In genomic region chr13:105663182-105663581, GRCh38 we compare ENCODE assay signal across 29 cellular contexts.
"Had no signal": no experiment of that assay in that cellular context is flagged by ENCODE, and none has a peak within 500 bp of the region (broad histone marks: within the 10 kb centered on the region; RNA-seq: fewer than 3 reads in every experiment).

No MANE protein-coding gene starts in this region.

- H3K9me3 ChIP-seq: colonic mucosa, esophagus muscularis mucosa, esophagus squamous epithelium, gastrocnemius medialis, gastroesophageal sphincter, heart right ventricle had no signal

- H3K9me3 Mint-ChIP-seq: endodermal cell had no signal

- H3K4me1 ChIP-seq: colonic mucosa, esophagus muscularis mucosa, gastrocnemius medialis, gastroesophageal sphincter, heart left ventricle, heart right ventricle had no signal

- H3K4me3 ChIP-seq: colonic mucosa, coronary artery, dorsolateral prefrontal cortex, esophagus muscularis mucosa, esophagus squamous epithelium, gastrocnemius medialis, gastroesophageal sphincter, heart left ventricle, heart right ventricle had no signal

- H3K27me3 Mint-ChIP-seq: dendritic cell treated with granulocyte-macrophage colony-stimulating factor and Interleukin-4, amounts not matched to agents 40 ng/mL and 50 ng/mL, for 4 days; effector memory CD8-positive, alpha-beta T cell had no signal

- H3K36me3 ChIP-seq: colonic mucosa, esophagus muscularis mucosa, esophagus squamous epithelium, gastrocnemius medialis, gastroesophageal sphincter, heart left ventricle, heart right ventricle had no signal

- H3K27ac ChIP-seq: colonic mucosa, coronary artery, dorsolateral prefrontal cortex, epithelial cell of prostate, esophagus muscularis mucosa, esophagus squamous epithelium, foreskin keratinocyte, gastrocnemius medialis, gastroesophageal sphincter, heart left ventricle, heart right ventricle had no signal

- DNase-seq: colonic mucosa; cortex of kidney; dermis blood vessel endothelial cell; dorsolateral prefrontal cortex; effector CD4-positive, alpha-beta T cell; effector CD8-positive, alpha-beta T cell; effector memory CD4-positive, alpha-beta T cell; effector memory CD8-positive, alpha-beta T cell; endodermal cell; erythroblast; esophagus squamous epithelium; foreskin fibroblast; foreskin keratinocyte; foreskin melanocyte; gastrocnemius medialis; glutamatergic neuron; head of caudate nucleus; heart left ventricle; heart right ventricle had no signal

- H3K4me1 Mint-ChIP-seq: endodermal cell had no signal

- FAIRE-seq: colon, endometrium, endothelial cell of umbilical vein, frontal cortex had no signal

- ATAC-seq: effector memory CD8-positive, alpha-beta T cell; esophagus mucosa; foreskin keratinocyte; gastrocnemius medialis; gastroesophageal sphincter; heart left ventricle; heart right ventricle had no signal

- H3K27ac Mint-ChIP-seq: dendritic cell treated with granulocyte-macrophage colony-stimulating factor and Interleukin-4, amounts not matched to agents 40 ng/mL and 50 ng/mL, for 4 days; effector memory CD8-positive, alpha-beta T cell; endodermal cell had no signal

- H3K4me3 Mint-ChIP-seq: dendritic cell treated with granulocyte-macrophage colony-stimulating factor and Interleukin-4, amounts not matched to agents 40 ng/mL and 50 ng/mL, for 4 days; effector memory CD8-positive, alpha-beta T cell; endodermal cell had no signal

- H3K27me3 ChIP-seq: colonic mucosa, dorsolateral prefrontal cortex, esophagus muscularis mucosa, esophagus squamous epithelium, foreskin keratinocyte, gastrocnemius medialis, gastroesophageal sphincter, heart left ventricle, heart right ventricle had no signal
